19 cellular contexts compared by ENCODE assay signal in the genomic region with DNA sequence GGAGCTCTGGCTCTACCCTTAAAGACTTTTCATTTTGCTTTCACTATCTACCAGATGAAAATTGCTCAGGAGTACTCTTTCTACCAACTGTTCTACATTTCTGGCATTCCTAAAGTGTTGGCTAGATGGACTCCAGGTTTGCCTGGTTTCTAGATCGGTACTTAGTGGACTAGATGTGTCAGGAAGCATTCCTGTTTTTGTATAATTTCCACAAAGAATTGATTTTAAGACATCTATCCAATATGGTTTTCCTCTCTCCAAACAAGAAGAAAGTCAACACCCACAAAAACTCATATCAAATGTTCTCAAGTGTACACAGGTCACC.
"Had no signal": no experiment of that assay in that cellular context is flagged by ENCODE, and none has a peak within 500 bp of the region (broad histone marks: within the 10 kb centered on the region; RNA-seq: fewer than 3 reads in every experiment).

No MANE protein-coding gene starts in this region.

- H3K36me3 Mint-ChIP-seq: activated naive CD4-positive, alpha-beta T cell treated with anti-CD3 and anti-CD28 coated beads, Interleukin-2, amount 50 U/mL, for 72 hours; WTC11 had no signal

- H3K9me3 ChIP-seq: breast epithelium, left ventricle myocardium inferior, testis had no signal

- H3K27me3 ChIP-seq: breast epithelium, hepatocyte, testis had no signal

- H3K27ac Mint-ChIP-seq: activated CD4-positive, alpha-beta memory T cell treated with anti-CD3 and anti-CD28 coated beads, Interleukin-2, amount 10 ng/mL, durations not matched to agents 7 days and 5 days; activated naive CD4-positive, alpha-beta T cell treated with anti-CD3 and anti-CD28 coated beads, Interleukin-2, amount 50 U/mL, for 72 hours; activated T-cell treated with anti-CD3 and anti-CD28 coated beads, Interleukin-2, amount 50 U/mL, for 72 hours; natural killer cell treated with Interleukin-12 subunit alpha and Interleukin-12 subunit beta and Interleukin-15 and Interleukin-18, amount 100 ng/mL, for 72 hours; progenitor cell of endocrine pancreas; stimulated activated naive CD8-positive, alpha-beta T cell treated with anti-CD3 and anti-CD28 coated beads, Interleukin-15, Interleukin-2, amounts not matched to agents 100 ng/mL and 50 ng/mL, for 24 hours; WTC11 had no signal

- H3K4me1 ChIP-seq: breast epithelium, left ventricle myocardium inferior, testis had no signal

- H3K27me3 Mint-ChIP-seq: activated CD4-positive, alpha-beta memory T cell treated with anti-CD3 and anti-CD28 coated beads, Interleukin-2, amount 10 ng/mL, durations not matched to agents 7 days and 5 days; natural killer cell treated with Interleukin-12 subunit alpha and Interleukin-12 subunit beta and Interleukin-15 and Interleukin-18, amount 100 ng/mL, for 72 hours; progenitor cell of endocrine pancreas; stimulated activated naive CD8-positive, alpha-beta T cell treated with anti-CD3 and anti-CD28 coated beads, Interleukin-15, Interleukin-2, amounts not matched to agents 100 ng/mL and 50 ng/mL, for 24 hours had no signal

- H3K4me1 Mint-ChIP-seq: activated CD4-positive, alpha-beta memory T cell treated with anti-CD3 and anti-CD28 coated beads, Interleukin-2, amount 10 ng/mL, durations not matched to agents 7 days and 5 days; WTC11 had no signal

- H3K27ac ChIP-seq: breast epithelium, hepatocyte, left ventricle myocardium inferior, testis had no signal

- H3K36me3 ChIP-seq: left ventricle myocardium inferior had no signal

- H3K79me2 ChIP-seq: hepatocyte had no signal

- H3K4me3 Mint-ChIP-seq: activated CD4-positive, alpha-beta memory T cell treated with anti-CD3 and anti-CD28 coated beads, Interleukin-2, amount 10 ng/mL, durations not matched to agents 7 days and 5 days; activated T-cell treated with anti-CD3 and anti-CD28 coated beads, Interleukin-2, amount 50 U/mL, for 72 hours; natural killer cell treated with Interleukin-12 subunit alpha and Interleukin-12 subunit beta and Interleukin-15 and Interleukin-18, amount 100 ng/mL, for 72 hours; stimulated activated naive CD8-positive, alpha-beta T cell treated with anti-CD3 and anti-CD28 coated beads, Interleukin-15, Interleukin-2, amounts not matched to agents 100 ng/mL and 50 ng/mL, for 24 hours; WTC11 had no signal

- H3K4me2 ChIP-seq: hepatocyte had no signal

- H3K4me3 ChIP-seq: breast epithelium, hepatocyte, left ventricle myocardium inferior, testis had no signal

- DNase-seq: activated CD4-positive, alpha-beta memory T cell treated with anti-CD3 and anti-CD28 coated beads, Interleukin-2, amount 10 ng/mL, durations not matched to agents 7 days and 5 days; activated CD4-positive, alpha-beta T cell treated with anti-CD3 and anti-CD28 coated beads for 4 hours; activated gamma-delta T cell; activated T-cell treated with anti-CD3 and anti-CD28 coated beads, Interleukin-2, amount 50 U/mL, for 72 hours; amniotic stem cell; cerebellar nuclear complex; dermis blood vessel endothelial cell; left ventricle myocardium inferior; right cardiac atrium; small intestine; T-helper 2 cell; testis had no signal

- H2AFZ ChIP-seq: hepatocyte had no signal

- FAIRE-seq: small intestine had no signal
